11 cellular contexts compared by ENCODE assay signal in the genomic region with DNA sequence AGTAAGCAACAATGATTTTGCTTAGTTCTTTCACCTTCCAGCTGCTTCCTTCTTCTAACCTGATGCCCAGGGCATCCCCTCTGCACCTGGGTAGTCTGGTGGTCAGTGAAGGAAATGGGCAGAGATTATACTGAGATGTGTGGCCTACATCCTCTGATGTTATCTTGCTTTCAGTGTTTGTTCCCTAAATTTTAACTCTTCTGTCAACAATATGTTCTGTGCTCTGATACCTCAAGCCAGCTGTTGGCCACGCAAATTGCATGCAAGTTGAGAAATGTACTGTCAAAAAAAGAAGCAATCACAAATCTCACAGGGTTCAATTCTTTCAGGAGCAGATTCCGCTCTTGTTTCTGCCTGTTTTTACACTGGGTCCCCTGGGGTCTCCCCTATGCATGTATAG.
DNase-seq lines count a peak whose midpoint lies in the region; ATAC-seq, FAIRE-seq and TF ChIP-seq lines count a peak whose summit lies in the region.
"Had no signal": no experiment of that assay in that cellular context is flagged by ENCODE, and none has a peak within 500 bp of the region (broad histone marks: within the 10 kb centered on the region; RNA-seq: fewer than 3 reads in every experiment).

No MANE protein-coding gene starts in this region.

- no peaks in the 10 kb centered on the region for H3K27me3 ChIP-seq in DND-41 (ENCODE audit: insufficient read depth, low read length, poor library complexity)
- H3K27me3 ChIP-seq: uterus had no signal

- H3K4me1 ChIP-seq in DND-41 (ENCODE audit: insufficient read depth, low read length) = peaks cover 63% of the 10 kb centered on the region
- H3K4me1 ChIP-seq: uterus had no signal

- DNase-seq in DND-41 (peak; percentile 32), substantia nigra (lab: John Stamatoyannopoulos, UW) (no peak), HTR-8/SVneo (ENCODE audit: insufficient read length, low spot score) (no peak), NCI-H446 treated with DMSO at 0.1 percent for 48 hours (lab: John Stamatoyannopoulos, UW) (no peak)
- DNase-seq in activated CD4-positive, alpha-beta T cell treated with anti-CD3 and anti-CD28 coated beads, Interleukin-2, amount 10 ng/mL, durations not matched to agents 7 days and 5 days = no peak
- DNase-seq: CD4-positive, alpha-beta memory T cell; NCI-H510A treated with DMSO at 0.1 percent for 48 hours; uterus had no signal

- H3K9me3 Mint-ChIP-seq in activated CD4-positive, alpha-beta T cell treated with anti-CD3 and anti-CD28 coated beads, Interleukin-2, amount 10 ng/mL, durations not matched to agents 7 days and 5 days = peaks cover under 1% of the 10 kb centered on the region
- H3K9me3 Mint-ChIP-seq: CD4-positive, alpha-beta memory T cell had no signal

- H3K4me2 ChIP-seq in DND-41 (ENCODE audit: insufficient read depth, low read length) = no peak overlapping the region

- no peak for FAIRE-seq in HTR-8/SVneo (lab: Jason Lieb, UNC)

- H3K27ac ChIP-seq in DND-41 (ENCODE audit: low read length) (no peak overlapping the region; the same call in 1 of the 2 replicates), VCaP (peak overlapping the region; percentile 23; the same call in 1 of the 2 replicates), substantia nigra (ENCODE audit: low read depth, low read length, poor library complexity, severe bottlenecking) (no peak overlapping the region)
- H3K27ac ChIP-seq: uterus had no signal

- no peak overlapping the region for H3K4me3 ChIP-seq in DND-41 (ENCODE audit: low read depth in 1 of 2, low read length in 2 of 2)
- H3K4me3 ChIP-seq: uterus had no signal

- H3K9me3 ChIP-seq in DND-41 (ENCODE audit: insufficient read depth, low read length, severe bottlenecking) = no peaks in the 10 kb centered on the region
- H3K9me3 ChIP-seq: uterus had no signal

- ATAC-seq in DND-41 (ENCODE audit: insufficient read depth, low read depth) (peak; percentile 45; the same call in 2 of the 3 replicates), GM19397 (IDR thresholded peaks at IDR 0.05; ENCODE audit: unreplicated experiment) (peak; percentile 60), HG03097 (IDR thresholded peaks at IDR 0.05; ENCODE audit: low FRiP score, unreplicated experiment) (peak; percentile 75)

- no peaks in the 10 kb centered on the region for H3K27me3 Mint-ChIP-seq in activated CD4-positive, alpha-beta T cell treated with anti-CD3 and anti-CD28 coated beads, Interleukin-2, amount 10 ng/mL, durations not matched to agents 7 days and 5 days
- H3K27me3 Mint-ChIP-seq: CD4-positive, alpha-beta memory T cell had no signal

- TF ChIP-seq CTCF in DND-41 (IDR thresholded peaks at IDR 0.05; ENCODE audit: borderline replicate concordance, extremely low read depth, low read length, poor library complexity, severe bottlenecking) = no peak
- TF ChIP-seq CTCF in VCaP (conservative IDR thresholded peaks at IDR 0.05) = no peak

- POLR2A ChIA-PET in activated CD4-positive, alpha-beta T cell treated with anti-CD3 and anti-CD28 coated beads, Interleukin-2, amount 10 ng/mL, durations not matched to agents 7 days and 5 days (lab: Charles Lee) = no interaction called here

- H4K20me1 ChIP-seq in DND-41 (ENCODE audit: insufficient read depth, low read length) = peaks cover 11% of the 10 kb centered on the region; the same call in 1 of the 2 replicates

- peaks cover 19% of the 10 kb centered on the region for H3K36me3 Mint-ChIP-seq in activated CD4-positive, alpha-beta T cell treated with anti-CD3 and anti-CD28 coated beads, Interleukin-2, amount 10 ng/mL, durations not matched to agents 7 days and 5 days (ENCODE audit: low read depth)

- H2AFZ ChIP-seq in DND-41 (ENCODE audit: low read depth, low read length) = no peak overlapping the region

- CTCF ChIA-PET in activated CD4-positive, alpha-beta T cell treated with anti-CD3 and anti-CD28 coated beads, Interleukin-2, amount 10 ng/mL, durations not matched to agents 7 days and 5 days (lab: Charles Lee) = interaction anchor here (1.5 to 1.6 kb wide), 2 partner anchors 13 to 19 kb away, joined by 3 read pairs; no protein-coding TSS in a partner anchor

- H3K4me3 Mint-ChIP-seq in activated CD4-positive, alpha-beta T cell treated with anti-CD3 and anti-CD28 coated beads, Interleukin-2, amount 10 ng/mL, durations not matched to agents 7 days and 5 days = no peak overlapping the region

- H3K27ac Mint-ChIP-seq in activated CD4-positive, alpha-beta T cell treated with anti-CD3 and anti-CD28 coated beads, Interleukin-2, amount 10 ng/mL, durations not matched to agents 7 days and 5 days = no peak overlapping the region

- H3K4me1 Mint-ChIP-seq in activated CD4-positive, alpha-beta T cell treated with anti-CD3 and anti-CD28 coated beads, Interleukin-2, amount 10 ng/mL, durations not matched to agents 7 days and 5 days = peaks cover 71% of the 10 kb centered on the region

- no peaks in the 10 kb centered on the region for H3K36me3 ChIP-seq in DND-41 (ENCODE audit: insufficient read depth, low read length)
- H3K36me3 ChIP-seq: uterus had no signal

- no peak overlapping the region for H3K9ac ChIP-seq in DND-41 (ENCODE audit: low read depth, low read length)

- peaks cover 45% of the 10 kb centered on the region for H3K79me2 ChIP-seq in DND-41 (ENCODE audit: insufficient read depth, low read length)
